8 cellular contexts compared by ENCODE assay signal in genomic region chrX:119729408-119730201, GRCh38. TPM values are rescaled to one million over a fixed set of nuclear protein-coding genes. Genes with fewer than 3 reads are reported as not detected.
DNase-seq lines count a peak whose midpoint lies in the region; ATAC-seq and TF ChIP-seq lines count a peak whose summit lies in the region.

No MANE protein-coding gene starts in this region.

- H3K27ac ChIP-seq in adrenal gland: no peak overlapping the region

- H3K9me3 ChIP-seq in adrenal gland (replicated peaks in 1 of 3): no peaks in the 10 kb centered on the region

- WGBS in adrenal gland, 4 donors: 35 to 55% (median 48%) methylated on average over 9 to 14 of the region's 14 CpGs

- TF ChIP-seq POLR2A in adrenal gland (IDR thresholded peaks at IDR 0.05): no peak

- no peaks in the 10 kb centered on the region for H3K27me3 ChIP-seq in adrenal gland

- no peak overlapping the region for H3K4me3 ChIP-seq in adrenal gland

- TF ChIP-seq CTCF in adrenal gland (IDR thresholded peaks at IDR 0.05): peak; percentile 22 to 64 (median 54)

- DNase-seq in SHP77 (lab: John Stamatoyannopoulos, UW) (peak; percentile 15 to 26), SHP77 treated with DMSO at 0.1 percent for 48 hours (lab: John Stamatoyannopoulos, UW) (no peak), LoVo (ENCODE audit: low spot score) (peak; percentile 58), SW480 (ENCODE audit: low spot score) (peak; percentile 62), adrenal gland (peak; percentile 60 to 84 (median 63)), iPS-NIHi7 (ENCODE audit: extremely low spot score) (peak; percentile 51)
- peak; percentile 32 to 37 for DNase-seq in stimulated activated CD4-positive, alpha-beta T cell treated with anti-CD3 and anti-CD28 coated beads, Interleukin-1b, Interleukin-23, amount 100 ng/mL, for 1 hour (ENCODE audit: low read depth in 2 of 2)

- H3K4me1 ChIP-seq in adrenal gland (replicated peaks in 1 of 2): no peaks in the 10 kb centered on the region

- H3K36me3 ChIP-seq in adrenal gland (replicated peaks in 1 of 2): no peaks in the 10 kb centered on the region

- intact Hi-C loops in adrenal gland (cut with DNase I): loop anchor here in 1 of 2 donors (10.0 kb wide), 1 partner anchor 115 kb away; no protein-coding TSS in a partner anchor

- ATAC-seq in GM21360 (IDR thresholded peaks at IDR 0.05; ENCODE audit: unreplicated experiment): no peak

RNA-seq across cellular contexts. Expression of gene SOWAHD, which starts 28.8 kb away (rescaled TPM):
- 1 to 10 TPM in 6 of 8 donors, under 1 TPM in 1, not detected in 1; 0.53 to 5.9 (median 1.5) TPM for total RNA-seq in adrenal gland
- 1 to 10 TPM in 1 of 3 donors, under 1 TPM in 2; 0.13 to 1.4 (median 0.47) TPM for polyA plus RNA-seq in adrenal gland

RNA-seq across cellular contexts. Expression of gene SEPTIN6, which starts 36.6 kb away (rescaled TPM):
- total RNA-seq in adrenal gland: 100 to 1,000 TPM in 7 of 8 donors, 10 to 100 TPM in 1; 86.5 to 204 (median 128) TPM
- 100 to 1,000 TPM in 1 of 3 donors, 10 to 100 TPM in 2; 42.4 to 332 (median 78.6) TPM for polyA plus RNA-seq in adrenal gland
